17 cellular contexts compared by ENCODE assay signal in the genomic region with DNA sequence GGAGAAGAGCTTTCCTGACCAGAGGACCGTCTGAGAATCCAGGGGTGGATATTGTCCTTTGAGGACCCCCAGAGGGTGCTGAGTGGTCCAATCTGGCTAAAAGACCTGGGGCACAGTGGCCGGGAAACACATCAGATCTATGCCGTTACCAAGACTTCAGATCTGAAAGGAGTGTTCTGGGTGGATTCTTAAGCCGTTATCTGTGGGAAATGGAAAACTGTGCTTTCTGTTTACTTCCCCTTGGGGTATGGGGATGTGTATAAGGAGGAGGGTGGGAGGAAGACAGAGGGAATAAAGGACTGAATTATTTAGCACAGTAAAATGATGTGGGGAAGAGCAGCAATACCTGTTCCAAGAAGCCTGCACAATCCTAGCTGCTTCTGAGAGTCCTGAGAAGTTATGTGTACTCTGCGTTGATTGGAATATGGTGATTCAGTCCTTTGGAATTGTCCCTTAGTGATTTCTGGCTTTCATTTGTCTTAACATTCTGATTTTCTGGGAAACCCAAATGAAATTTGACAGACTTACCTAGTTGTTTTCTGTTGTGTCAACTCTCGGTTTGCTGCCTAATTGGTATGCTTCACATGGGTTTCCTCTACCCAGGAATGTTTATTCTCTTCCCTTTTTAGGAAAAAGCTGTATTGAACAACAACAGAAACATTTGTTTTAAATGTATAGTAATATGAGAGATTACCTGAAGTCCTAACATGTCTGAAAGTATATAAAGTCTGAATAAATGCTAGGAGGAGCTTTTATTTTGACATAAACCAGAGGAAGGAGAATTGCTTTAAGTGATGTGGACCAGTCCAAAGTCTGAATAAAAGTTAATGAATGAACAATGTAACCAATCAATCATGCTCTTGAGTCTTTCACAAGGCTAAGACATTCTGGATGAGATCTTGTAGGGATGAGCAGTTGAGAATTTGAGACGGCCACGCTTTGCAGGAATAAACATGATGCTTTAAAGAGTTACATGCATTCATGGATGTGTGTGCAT.
DNase-seq lines count a peak whose midpoint lies in the region; ATAC-seq and TF ChIP-seq lines count a peak whose summit lies in the region.
"Had no signal": no experiment of that assay in that cellular context is flagged by ENCODE, and none has a peak within 500 bp of the region (broad histone marks: within the 10 kb centered on the region; RNA-seq: fewer than 3 reads in every experiment).

No MANE protein-coding gene starts in this region.

- H3K27ac ChIP-seq in RWPE2 (ENCODE audit: poor library complexity, severe bottlenecking), result no peak overlapping the region
- H3K27ac ChIP-seq: cardiac muscle cell, epithelial cell of prostate, parathyroid adenoma, SK-N-MC had no signal

- H3K4me1 ChIP-seq in RWPE2 (ENCODE audit: insufficient read depth, poor library complexity, severe bottlenecking), result no peaks in the 10 kb centered on the region
- H3K4me1 ChIP-seq: parathyroid adenoma had no signal

- DNase-seq in AG10803 (ENCODE audit: low read depth) (peak; percentile 55), RWPE2 (ENCODE audit: low spot score) (no peak), fibroblast of the aortic adventitia (ENCODE audit: low read depth) (peak; percentile 53), endothelial cell (ENCODE audit: low spot score) (no peak), NCI-H2029 treated with DMSO at 0.1 percent for 48 hours (lab: John Stamatoyannopoulos, UW) (no peak)
- DNase-seq in stimulated activated naive CD4-positive, alpha-beta T cell (lab: John Stamatoyannopoulos, UW), result no peak
- DNase-seq: activated effector memory CD4-positive, alpha-beta T cell treated with anti-CD3 and anti-CD28 coated beads, Interleukin-2, amount 50 U/mL, for 16 hours; DMS79 treated with DMSO at 0.1 percent for 48 hours; mesendoderm; NCI-H2029; stimulated activated CD8-positive, alpha-beta memory T cell treated with anti-CD3 and anti-CD28 coated beads, Interleukin-4, amount 100 ng/mL, for 48 hours had no signal

- peak; percentile 42; the same call in 1 of the 3 replicates for ATAC-seq in RWPE2 (ENCODE audit: low read depth)
- no peak for ATAC-seq in GM18873 (IDR thresholded peaks at IDR 0.05; ENCODE audit: low FRiP score, unreplicated experiment)

- H3K36me3 Mint-ChIP-seq in nephron (ENCODE audit: low read depth) (peaks cover 8% of the 10 kb centered on the region), endothelial cell (ENCODE audit: low read depth, unreplicated experiment) (no peaks in the 10 kb centered on the region)

- H3K4me3 Mint-ChIP-seq in nephron, result peak overlapping the region in 2 of 3 experiments; percentile 18 to 58
- H3K4me3 Mint-ChIP-seq in endothelial cell (ENCODE audit: unreplicated experiment), result no peak overlapping the region

- H3K27me3 Mint-ChIP-seq in nephron (ENCODE audit: low read depth) (no peaks in the 10 kb centered on the region), endothelial cell (ENCODE audit: unreplicated experiment) (peaks cover 5% of the 10 kb centered on the region)

- H3K9me3 Mint-ChIP-seq in nephron, result peaks cover 5% of the 10 kb centered on the region
- H3K9me3 Mint-ChIP-seq in endothelial cell (ENCODE audit: unreplicated experiment), result no peaks in the 10 kb centered on the region

- H3K4me1 Mint-ChIP-seq in nephron, result peaks cover 39% of the 10 kb centered on the region
- H3K4me1 Mint-ChIP-seq in endothelial cell (ENCODE audit: unreplicated experiment), result peaks cover 24% of the 10 kb centered on the region

- no peak overlapping the region for H3K4me3 ChIP-seq in AG10803 (ENCODE audit: low read length)
- no peak overlapping the region for H3K4me3 ChIP-seq in RWPE2 (ENCODE audit: severe bottlenecking)
- no peak overlapping the region for H3K4me3 ChIP-seq in fibroblast of the aortic adventitia (ENCODE audit: low read depth, low read length)
- H3K4me3 ChIP-seq: cardiac muscle cell, SK-N-MC had no signal

- no peaks in the 10 kb centered on the region for H3K9me3 ChIP-seq in RWPE2 (ENCODE audit: severe bottlenecking)

- peak overlapping the region; percentile 68 to 85 (median 77) for H3K27ac Mint-ChIP-seq in nephron
- no peak overlapping the region for H3K27ac Mint-ChIP-seq in endothelial cell (ENCODE audit: unreplicated experiment)

- no peaks in the 10 kb centered on the region for H3K36me3 ChIP-seq in RWPE2 (ENCODE audit: low read depth)
- H3K36me3 ChIP-seq: cardiac muscle cell had no signal

- no peaks in the 10 kb centered on the region for H3K27me3 ChIP-seq in RWPE2 (ENCODE audit: insufficient read depth, poor library complexity, severe bottlenecking)
- H3K27me3 ChIP-seq: cardiac muscle cell had no signal

- no peak for TF ChIP-seq CTCF in AG10803 (conservative IDR thresholded peaks at IDR 0.05; ENCODE audit: low read length)
- no peak for TF ChIP-seq CTCF in RWPE2 (IDR thresholded peaks at IDR 0.05; ENCODE audit: poor library complexity, severe bottlenecking)
- TF ChIP-seq CTCF in fibroblast of the aortic adventitia (IDR thresholded peaks at IDR 0.05; ENCODE audit: insufficient read depth, low read length), result no peak
- TF ChIP-seq CTCF in nephron (IDR thresholded peaks at IDR 0.05; ENCODE audit: unreplicated experiment in 3 of 3), result no peak
- no peak for TF ChIP-seq CTCF in endothelial cell (IDR thresholded peaks at IDR 0.05; ENCODE audit: unreplicated experiment)

Comparison
In these comparisons a context has a peak if more than half of its experiments do, and no peak if none do; other contexts are left out.
1. DNase-seq: peak in AG10803 (single experiment) and fibroblast of the aortic adventitia (single experiment); none in RWPE2 (single experiment), endothelial cell (single experiment), NCI-H2029 treated with DMSO at 0.1 percent for 48 hours (single experiment) and stimulated activated naive CD4-positive, alpha-beta T cell (0 of 6).